1 cellular context compared by ENCODE assay signal in genomic region chr11:44559944-44560308, GRCh38.
TF ChIP-seq lines count a peak whose summit lies in the region.

No MANE protein-coding gene starts in this region.

TF ChIP-seq in GM12878, 131 proteins besides CTCF, POLR2A, EP300 and RAD21:
- TF ChIP-seq MLLT1 (IDR thresholded peaks at IDR 0.05) (peak; percentile 69; the same call in 1 of the 2 replicates), NKRF (conservative IDR thresholded peaks at IDR 0.05) (0 out of 2 replicates have a peak, but pooled peaks have one; percentile 16), RCOR1 (conservative IDR thresholded peaks at IDR 0.05; ENCODE audit: low read depth, low read length) (0 out of 2 replicates have a peak, but pooled peaks have one; percentile 6)
